Comparison of ENCODE assay signal across 8 cellular contexts in genomic region chr12:991350-992278, GRCh38. TPM values are rescaled to one million over a fixed set of nuclear protein-coding genes. Genes with fewer than 3 reads are reported as not detected.
DNase-seq lines count a peak whose midpoint lies in the region; ATAC-seq and TF ChIP-seq lines count a peak whose summit lies in the region.

No MANE protein-coding gene starts in this region.

- CTCF ChIA-PET in activated CD4-positive, alpha-beta memory T cell treated with anti-CD3 and anti-CD28 coated beads for 36 hours (lab: Charles Lee), result interaction anchor here (0.6 to 1.7 kb wide), 6 partner anchors 46 to 593 kb away, joined by 3 to 6 read pairs (median 4); no protein-coding TSS in a partner anchor

- peaks cover 32% of the 10 kb centered on the region for H3K4me1 ChIP-seq in BLaER1
- H3K4me1 ChIP-seq in Karpas-422 (ENCODE audit: low read length), result peaks cover 33% of the 10 kb centered on the region
- H3K4me1 ChIP-seq in neural progenitor cell, result peaks cover 23% of the 10 kb centered on the region

- H3K4me1 Mint-ChIP-seq in activated CD4-positive, alpha-beta memory T cell treated with anti-CD3 and anti-CD28 coated beads for 36 hours (ENCODE audit: low read depth), result peaks cover 36% of the 10 kb centered on the region
- H3K4me1 Mint-ChIP-seq in neural progenitor cell, result peaks cover 32% of the 10 kb centered on the region

- peak overlapping the region; percentile 82 for H3K4me2 ChIP-seq in BLaER1
- peak overlapping the region; percentile 64 for H3K4me2 ChIP-seq in Karpas-422 (ENCODE audit: low read depth, low read length, poor library complexity, severe bottlenecking)
- H3K4me2 ChIP-seq in neural progenitor cell, result peak overlapping the region; percentile 80

- peaks cover 38% of the 10 kb centered on the region for H4K20me1 ChIP-seq in BLaER1
- peaks cover 4% of the 10 kb centered on the region for H4K20me1 ChIP-seq in Karpas-422 (ENCODE audit: insufficient read depth, low read depth, low read length)
- H4K20me1 ChIP-seq in neural progenitor cell (ENCODE audit: low read depth), result peaks cover 15% of the 10 kb centered on the region

- POLR2A ChIA-PET in activated CD4-positive, alpha-beta memory T cell treated with anti-CD3 and anti-CD28 coated beads for 36 hours (lab: Charles Lee), result interaction anchor here (0.5 to 2.2 kb wide), 3 partner anchors 21 to 111 kb away, joined by 3 to 7 read pairs (median 3); no protein-coding TSS in a partner anchor

- no peaks in the 10 kb centered on the region for H3K27me3 ChIP-seq in BLaER1
- no peaks in the 10 kb centered on the region for H3K27me3 ChIP-seq in Karpas-422 (ENCODE audit: low read length)
- H3K27me3 ChIP-seq in neural progenitor cell, result no peaks in the 10 kb centered on the region

- H3K36me3 Mint-ChIP-seq in activated CD4-positive, alpha-beta memory T cell treated with anti-CD3 and anti-CD28 coated beads for 36 hours, result no peaks in the 10 kb centered on the region
- peaks cover 1% of the 10 kb centered on the region for H3K36me3 Mint-ChIP-seq in neural progenitor cell

- H3F3A ChIP-seq in neural progenitor cell (ENCODE audit: low read depth), result peaks cover 6% of the 10 kb centered on the region

- H2AFZ ChIP-seq in Karpas-422 (ENCODE audit: low read length), result peak overlapping the region; percentile 40
- peak overlapping the region; percentile 87 for H2AFZ ChIP-seq in neural progenitor cell (replicated peaks)

- no peaks in the 10 kb centered on the region for H3K9me3 ChIP-seq in BLaER1
- no peaks in the 10 kb centered on the region for H3K9me3 ChIP-seq in Karpas-422 (ENCODE audit: low read length)
- H3K9me3 ChIP-seq in neural progenitor cell (ENCODE audit: low read depth), result no peaks in the 10 kb centered on the region

- peak overlapping the region; percentile 96 for H3K9ac ChIP-seq in BLaER1
- peak overlapping the region; percentile 88 for H3K9ac ChIP-seq in Karpas-422 (ENCODE audit: low read length)
- H3K9ac ChIP-seq in neural progenitor cell, result peak overlapping the region; percentile 38

- peak overlapping the region; percentile 90 for H3K4me3 ChIP-seq in BLaER1
- H3K4me3 ChIP-seq in Karpas-422 (ENCODE audit: low read length), result peak overlapping the region; percentile 78
- H3K4me3 ChIP-seq in neural progenitor cell, result peak overlapping the region; percentile 87

- H3K79me2 ChIP-seq in Karpas-422 (ENCODE audit: low read length) (0 out of 2 replicates have a peak, but pooled peaks cover 3% of the 10 kb centered on the region), neural progenitor cell (ENCODE audit: low read depth) (peaks cover 51% of the 10 kb centered on the region)

- H3K36me3 ChIP-seq in BLaER1 (no peaks in the 10 kb centered on the region; the same call in 1 of the 2 replicates), Karpas-422 (ENCODE audit: insufficient read depth, low read length) (no peaks in the 10 kb centered on the region), neural progenitor cell (no peaks in the 10 kb centered on the region)

- H3K27me3 Mint-ChIP-seq in activated CD4-positive, alpha-beta memory T cell treated with anti-CD3 and anti-CD28 coated beads for 36 hours, result no peaks in the 10 kb centered on the region
- peaks cover 7% of the 10 kb centered on the region for H3K27me3 Mint-ChIP-seq in neural progenitor cell (ENCODE audit: insufficient read depth, low read depth)

- peak overlapping the region; percentile 87 for H3K27ac Mint-ChIP-seq in activated CD4-positive, alpha-beta memory T cell treated with anti-CD3 and anti-CD28 coated beads for 36 hours
- peak overlapping the region; percentile 90 for H3K27ac Mint-ChIP-seq in neural progenitor cell

- no peak for TF ChIP-seq CTCF in neural progenitor cell (IDR thresholded peaks at IDR 0.05)

- peak; percentile 29 for ATAC-seq in GM19025 (IDR thresholded peaks at IDR 0.05; ENCODE audit: low read depth, unreplicated experiment)

- DNase-seq in Karpas-422, result peak; percentile 41
- DNase-seq in activated CD4-positive, alpha-beta memory T cell treated with anti-CD3 and anti-CD28 coated beads for 36 hours, result no peak
- peak; percentile 17 for DNase-seq in fibroblast of peridontal ligament (ENCODE audit: extremely low read depth)
- peak; percentile 13 for DNase-seq in neural progenitor cell (ENCODE audit: low spot score)
- no peak for DNase-seq in middle frontal gyrus (ENCODE audit: extremely low spot score, low spot score)
- DNase-seq in NCI-H1048 (lab: John Stamatoyannopoulos, UW), result no peak

- peak overlapping the region; percentile 94 for H3K4me3 Mint-ChIP-seq in activated CD4-positive, alpha-beta memory T cell treated with anti-CD3 and anti-CD28 coated beads for 36 hours
- peak overlapping the region; percentile 96 for H3K4me3 Mint-ChIP-seq in neural progenitor cell

- H3K27ac ChIP-seq in BLaER1, result peak overlapping the region; percentile 99
- H3K27ac ChIP-seq in Karpas-422 (ENCODE audit: low read length), result no peak overlapping the region
- H3K27ac ChIP-seq in neural progenitor cell, result peak overlapping the region; percentile 47

- no peaks in the 10 kb centered on the region for H3K9me2 ChIP-seq in Karpas-422 (replicated peaks; ENCODE audit: insufficient read depth, low read length)

- no peaks in the 10 kb centered on the region for H3K9me3 Mint-ChIP-seq in activated CD4-positive, alpha-beta memory T cell treated with anti-CD3 and anti-CD28 coated beads for 36 hours
- no peaks in the 10 kb centered on the region for H3K9me3 Mint-ChIP-seq in neural progenitor cell

- intact Hi-C loops in activated CD4-positive, alpha-beta memory T cell treated with anti-CD3 and anti-CD28 coated beads for 36 hours (cut with micrococcal nuclease), result loop anchor here (5.0 kb wide), 1 partner anchor 601 kb away; the partner anchor contains the start of gene FBXL14

RNA-seq across cellular contexts. Expression of gene ERC1, which starts 0.6 kb away (rescaled TPM):
- 20.3 and 30.3 TPM in 2 replicates for total RNA-seq in Karpas-422 (2014; rRNA removed; shearing (Covaris generic); ENCODE audit: low replicate concordance)
- total RNA-seq in activated CD4-positive, alpha-beta memory T cell treated with anti-CD3 and anti-CD28 coated beads for 36 hours, result 10 to 100 TPM; 19.1 to 21.8 TPM
- 17.5 and 27.5 TPM in 2 replicates for total RNA-seq in neural progenitor cell (ENCODE audit: low replicate concordance)

RNA-seq across cellular contexts. Expression of gene RAD52, which starts 42.1 kb away (rescaled TPM):
- total RNA-seq in Karpas-422 (2014; rRNA removed; shearing (Covaris generic); ENCODE audit: low replicate concordance), result 14.9 and 23.5 TPM in 2 replicates
- 10 to 100 TPM in 1 of 2 experiments, 1 to 10 TPM in 1; 9.5 to 14.5 TPM for total RNA-seq in activated CD4-positive, alpha-beta memory T cell treated with anti-CD3 and anti-CD28 coated beads for 36 hours
- total RNA-seq in neural progenitor cell (ENCODE audit: low replicate concordance), result 30.6 and 43.4 TPM in 2 replicates

Comparison
In these comparisons a context has a peak if more than half of its experiments do, and no peak if none do; other contexts are left out.
1. H3K9ac ChIP-seq: peak in every context shown above with its lines; median percentile 96 in BLaER1; 88 in Karpas-422; 38 in neural progenitor cell.
2. DNase-seq: peak in Karpas-422 (single experiment), fibroblast of peridontal ligament (single experiment) and neural progenitor cell (single experiment); none in activated CD4-positive, alpha-beta memory T cell treated with anti-CD3 and anti-CD28 coated beads for 36 hours (single experiment), middle frontal gyrus (single experiment) and NCI-H1048 (single experiment).
3. Peak in every context shown above with its lines, with median percentiles within 50 percentile points of each other: H3K4me2 ChIP-seq and H3K4me3 ChIP-seq.